ENCODE assay signal across 1 cellular context in the genomic region with DNA sequence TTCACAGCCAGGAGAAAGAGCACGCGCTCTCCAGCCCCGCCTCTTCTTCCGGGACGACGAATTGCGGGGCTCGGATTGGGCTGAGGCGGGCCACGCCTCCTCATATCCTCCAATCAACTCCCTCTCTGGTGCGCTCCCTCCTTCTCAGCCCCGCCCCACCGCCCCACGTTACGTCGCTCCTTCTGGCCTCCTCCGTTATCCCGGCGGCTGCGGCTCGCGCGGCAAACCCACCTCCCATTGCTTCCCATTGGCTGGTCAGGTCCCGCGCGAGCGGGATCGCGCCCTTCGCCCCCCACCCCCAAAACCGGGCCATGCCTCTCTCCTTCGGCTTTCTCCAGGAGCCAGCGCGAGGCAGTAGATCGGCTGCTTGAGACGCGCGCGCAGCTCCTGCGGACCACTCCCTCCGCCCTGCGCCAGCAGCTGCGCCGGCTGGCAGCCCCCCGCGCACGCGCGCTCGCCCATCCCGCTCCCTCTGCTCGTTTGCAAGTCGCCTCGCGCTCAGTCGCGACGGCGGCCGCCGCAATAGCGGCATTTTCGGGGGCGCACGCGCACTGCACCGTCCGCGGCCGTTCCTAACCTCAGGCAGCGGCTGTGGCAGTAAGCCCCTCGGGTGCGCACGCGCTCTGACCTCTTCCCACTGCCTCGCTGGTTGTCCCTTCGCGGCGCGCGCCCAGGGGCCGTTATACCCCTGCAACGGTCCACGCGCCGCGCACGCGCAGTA.
TF ChIP-seq lines count a peak whose summit lies in the region.

No MANE protein-coding gene starts in this region.

TF ChIP-seq in K562, 482 proteins besides CTCF, POLR2A, EP300 and RAD21 (continued from another document and continues in another):
- TF ChIP-seq, protein P1, sequence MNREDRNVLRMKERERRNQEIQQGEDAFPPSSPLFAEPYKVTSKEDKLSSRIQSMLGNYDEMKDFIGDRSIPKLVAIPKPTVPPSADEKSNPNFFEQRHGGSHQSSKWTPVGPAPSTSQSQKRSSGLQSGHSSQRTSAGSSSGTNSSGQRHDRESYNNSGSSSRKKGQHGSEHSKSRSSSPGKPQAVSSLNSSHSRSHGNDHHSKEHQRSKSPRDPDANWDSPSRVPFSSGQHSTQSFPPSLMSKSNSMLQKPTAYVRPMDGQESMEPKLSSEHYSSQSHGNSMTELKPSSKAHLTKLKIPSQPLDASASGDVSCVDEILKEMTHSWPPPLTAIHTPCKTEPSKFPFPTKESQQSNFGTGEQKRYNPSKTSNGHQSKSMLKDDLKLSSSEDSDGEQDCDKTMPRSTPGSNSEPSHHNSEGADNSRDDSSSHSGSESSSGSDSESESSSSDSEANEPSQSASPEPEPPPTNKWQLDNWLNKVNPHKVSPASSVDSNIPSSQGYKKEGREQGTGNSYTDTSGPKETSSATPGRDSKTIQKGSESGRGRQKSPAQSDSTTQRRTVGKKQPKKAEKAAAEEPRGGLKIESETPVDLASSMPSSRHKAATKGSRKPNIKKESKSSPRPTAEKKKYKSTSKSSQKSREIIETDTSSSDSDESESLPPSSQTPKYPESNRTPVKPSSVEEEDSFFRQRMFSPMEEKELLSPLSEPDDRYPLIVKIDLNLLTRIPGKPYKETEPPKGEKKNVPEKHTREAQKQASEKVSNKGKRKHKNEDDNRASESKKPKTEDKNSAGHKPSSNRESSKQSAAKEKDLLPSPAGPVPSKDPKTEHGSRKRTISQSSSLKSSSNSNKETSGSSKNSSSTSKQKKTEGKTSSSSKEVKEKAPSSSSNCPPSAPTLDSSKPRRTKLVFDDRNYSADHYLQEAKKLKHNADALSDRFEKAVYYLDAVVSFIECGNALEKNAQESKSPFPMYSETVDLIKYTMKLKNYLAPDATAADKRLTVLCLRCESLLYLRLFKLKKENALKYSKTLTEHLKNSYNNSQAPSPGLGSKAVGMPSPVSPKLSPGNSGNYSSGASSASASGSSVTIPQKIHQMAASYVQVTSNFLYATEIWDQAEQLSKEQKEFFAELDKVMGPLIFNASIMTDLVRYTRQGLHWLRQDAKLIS (CRISPR knock-in tag; IDR thresholded peaks at IDR 0.05): peak; percentile 97
- TF ChIP-seq ZNF583 (CRISPR knock-in tag; IDR thresholded peaks at IDR 0.05): 0 out of 2 replicates have a peak, but pooled peaks have one; percentile 39
- TF ChIP-seq, protein P2, sequence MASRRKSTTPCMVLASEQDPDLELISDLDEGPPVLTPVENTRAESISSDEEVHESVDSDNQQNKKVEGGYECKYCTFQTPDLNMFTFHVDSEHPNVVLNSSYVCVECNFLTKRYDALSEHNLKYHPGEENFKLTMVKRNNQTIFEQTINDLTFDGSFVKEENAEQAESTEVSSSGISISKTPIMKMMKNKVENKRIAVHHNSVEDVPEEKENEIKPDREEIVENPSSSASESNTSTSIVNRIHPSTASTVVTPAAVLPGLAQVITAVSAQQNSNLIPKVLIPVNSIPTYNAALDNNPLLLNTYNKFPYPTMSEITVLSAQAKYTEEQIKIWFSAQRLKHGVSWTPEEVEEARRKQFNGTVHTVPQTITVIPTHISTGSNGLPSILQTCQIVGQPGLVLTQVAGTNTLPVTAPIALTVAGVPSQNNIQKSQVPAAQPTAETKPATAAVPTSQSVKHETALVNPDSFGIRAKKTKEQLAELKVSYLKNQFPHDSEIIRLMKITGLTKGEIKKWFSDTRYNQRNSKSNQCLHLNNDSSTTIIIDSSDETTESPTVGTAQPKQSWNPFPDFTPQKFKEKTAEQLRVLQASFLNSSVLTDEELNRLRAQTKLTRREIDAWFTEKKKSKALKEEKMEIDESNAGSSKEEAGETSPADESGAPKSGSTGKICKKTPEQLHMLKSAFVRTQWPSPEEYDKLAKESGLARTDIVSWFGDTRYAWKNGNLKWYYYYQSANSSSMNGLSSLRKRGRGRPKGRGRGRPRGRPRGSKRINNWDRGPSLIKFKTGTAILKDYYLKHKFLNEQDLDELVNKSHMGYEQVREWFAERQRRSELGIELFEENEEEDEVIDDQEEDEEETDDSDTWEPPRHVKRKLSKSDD (conservative IDR thresholded peaks at IDR 0.05; ENCODE audit: low read length): no peak
- TF ChIP-seq CREM (IDR thresholded peaks at IDR 0.05; ENCODE audit: low read depth): peak; percentile 82; the same call in 1 of the 2 replicates
- TF ChIP-seq ZNF12 (CRISPR knock-in tag; IDR thresholded peaks at IDR 0.05): peak; percentile 80; the same call in 1 of the 2 replicates
- TF ChIP-seq, protein P3, sequence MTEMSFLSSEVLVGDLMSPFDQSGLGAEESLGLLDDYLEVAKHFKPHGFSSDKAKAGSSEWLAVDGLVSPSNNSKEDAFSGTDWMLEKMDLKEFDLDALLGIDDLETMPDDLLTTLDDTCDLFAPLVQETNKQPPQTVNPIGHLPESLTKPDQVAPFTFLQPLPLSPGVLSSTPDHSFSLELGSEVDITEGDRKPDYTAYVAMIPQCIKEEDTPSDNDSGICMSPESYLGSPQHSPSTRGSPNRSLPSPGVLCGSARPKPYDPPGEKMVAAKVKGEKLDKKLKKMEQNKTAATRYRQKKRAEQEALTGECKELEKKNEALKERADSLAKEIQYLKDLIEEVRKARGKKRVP (CRISPR knock-in tag; IDR thresholded peaks at IDR 0.05): no peak
- TF ChIP-seq ZSCAN32 (CRISPR knock-in tag; IDR thresholded peaks at IDR 0.05): peak; percentile 6; the same call in 1 of the 2 replicates
- TF ChIP-seq, protein P4, sequence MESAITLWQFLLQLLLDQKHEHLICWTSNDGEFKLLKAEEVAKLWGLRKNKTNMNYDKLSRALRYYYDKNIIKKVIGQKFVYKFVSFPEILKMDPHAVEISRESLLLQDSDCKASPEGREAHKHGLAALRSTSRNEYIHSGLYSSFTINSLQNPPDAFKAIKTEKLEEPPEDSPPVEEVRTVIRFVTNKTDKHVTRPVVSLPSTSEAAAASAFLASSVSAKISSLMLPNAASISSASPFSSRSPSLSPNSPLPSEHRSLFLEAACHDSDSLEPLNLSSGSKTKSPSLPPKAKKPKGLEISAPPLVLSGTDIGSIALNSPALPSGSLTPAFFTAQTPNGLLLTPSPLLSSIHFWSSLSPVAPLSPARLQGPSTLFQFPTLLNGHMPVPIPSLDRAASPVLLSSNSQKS (CRISPR knock-in tag; IDR thresholded peaks at IDR 0.05): no peak
- peak; percentile 13 for TF ChIP-seq TAF1 (IDR thresholded peaks at IDR 0.05; ENCODE audit: control insufficient read depth, extremely low read depth, insufficient read depth, low read length, severe bottlenecking)
- TF ChIP-seq, protein P5, sequence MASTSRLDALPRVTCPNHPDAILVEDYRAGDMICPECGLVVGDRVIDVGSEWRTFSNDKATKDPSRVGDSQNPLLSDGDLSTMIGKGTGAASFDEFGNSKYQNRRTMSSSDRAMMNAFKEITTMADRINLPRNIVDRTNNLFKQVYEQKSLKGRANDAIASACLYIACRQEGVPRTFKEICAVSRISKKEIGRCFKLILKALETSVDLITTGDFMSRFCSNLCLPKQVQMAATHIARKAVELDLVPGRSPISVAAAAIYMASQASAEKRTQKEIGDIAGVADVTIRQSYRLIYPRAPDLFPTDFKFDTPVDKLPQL (IDR thresholded peaks at IDR 0.05; ENCODE audit: extremely low read depth, insufficient read length): no peak
- no peak for TF ChIP-seq ZNF780A (CRISPR knock-in tag; IDR thresholded peaks at IDR 0.05)
- no peak for TF ChIP-seq ZNF551 (CRISPR knock-in tag; IDR thresholded peaks at IDR 0.05)
- TF ChIP-seq CCNT2 (IDR thresholded peaks at IDR 0.05; ENCODE audit: borderline replicate concordance, extremely low read depth, insufficient read length, low read depth, low read length): no peak
- TF ChIP-seq CHD4 (IDR thresholded peaks at IDR 0.05; ENCODE audit: insufficient read depth, insufficient replicate concordance, low read depth, low read length, poor library complexity, severe bottlenecking): no peak
- TF ChIP-seq, protein P6, sequence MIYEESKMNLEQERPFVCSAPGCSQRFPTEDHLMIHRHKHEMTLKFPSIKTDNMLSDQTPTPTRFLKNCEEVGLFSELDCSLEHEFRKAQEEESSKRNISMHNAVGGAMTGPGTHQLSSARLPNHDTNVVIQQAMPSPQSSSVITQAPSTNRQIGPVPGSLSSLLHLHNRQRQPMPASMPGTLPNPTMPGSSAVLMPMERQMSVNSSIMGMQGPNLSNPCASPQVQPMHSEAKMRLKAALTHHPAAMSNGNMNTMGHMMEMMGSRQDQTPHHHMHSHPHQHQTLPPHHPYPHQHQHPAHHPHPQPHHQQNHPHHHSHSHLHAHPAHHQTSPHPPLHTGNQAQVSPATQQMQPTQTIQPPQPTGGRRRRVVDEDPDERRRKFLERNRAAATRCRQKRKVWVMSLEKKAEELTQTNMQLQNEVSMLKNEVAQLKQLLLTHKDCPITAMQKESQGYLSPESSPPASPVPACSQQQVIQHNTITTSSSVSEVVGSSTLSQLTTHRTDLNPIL (CRISPR knock-in tag; IDR thresholded peaks at IDR 0.05): no peak
- TF ChIP-seq, protein P7, sequence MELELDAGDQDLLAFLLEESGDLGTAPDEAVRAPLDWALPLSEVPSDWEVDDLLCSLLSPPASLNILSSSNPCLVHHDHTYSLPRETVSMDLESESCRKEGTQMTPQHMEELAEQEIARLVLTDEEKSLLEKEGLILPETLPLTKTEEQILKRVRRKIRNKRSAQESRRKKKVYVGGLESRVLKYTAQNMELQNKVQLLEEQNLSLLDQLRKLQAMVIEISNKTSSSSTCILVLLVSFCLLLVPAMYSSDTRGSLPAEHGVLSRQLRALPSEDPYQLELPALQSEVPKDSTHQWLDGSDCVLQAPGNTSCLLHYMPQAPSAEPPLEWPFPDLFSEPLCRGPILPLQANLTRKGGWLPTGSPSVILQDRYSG (tag; conservative IDR thresholded peaks at IDR 0.05; ENCODE audit: low read depth): no peak; the same call in 1 of the 2 replicates
- no peak for TF ChIP-seq DIDO1 (tag; IDR thresholded peaks at IDR 0.05; ENCODE audit: low read depth)
- TF ChIP-seq, protein P8, sequence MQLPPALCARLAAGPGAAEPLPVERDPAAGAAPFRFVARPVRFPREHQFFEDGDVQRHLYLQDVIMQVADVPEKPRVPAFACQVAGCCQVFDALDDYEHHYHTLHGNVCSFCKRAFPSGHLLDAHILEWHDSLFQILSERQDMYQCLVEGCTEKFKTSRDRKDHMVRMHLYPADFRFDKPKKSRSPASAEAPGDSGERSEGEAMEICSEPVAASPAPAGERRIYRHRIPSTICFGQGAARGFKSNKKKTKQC (CRISPR knock-in tag; IDR thresholded peaks at IDR 0.05): peak; percentile 68; the same call in 1 of the 2 replicates
- TF ChIP-seq MAFF (IDR thresholded peaks at IDR 0.05; ENCODE audit: low read length): no peak
- TF ChIP-seq MTA3 (IDR thresholded peaks at IDR 0.05; ENCODE audit: borderline replicate concordance): peak; percentile 44; the same call in 1 of the 2 replicates
- TF ChIP-seq ZNF232 (CRISPR knock-in tag; IDR thresholded peaks at IDR 0.05): 0 out of 2 replicates have a peak, but pooled peaks have one; percentile 54
- TF ChIP-seq SMARCB1 (IDR thresholded peaks at IDR 0.05; ENCODE audit: insufficient read length, low read depth): no peak
- TF ChIP-seq, protein P9, sequence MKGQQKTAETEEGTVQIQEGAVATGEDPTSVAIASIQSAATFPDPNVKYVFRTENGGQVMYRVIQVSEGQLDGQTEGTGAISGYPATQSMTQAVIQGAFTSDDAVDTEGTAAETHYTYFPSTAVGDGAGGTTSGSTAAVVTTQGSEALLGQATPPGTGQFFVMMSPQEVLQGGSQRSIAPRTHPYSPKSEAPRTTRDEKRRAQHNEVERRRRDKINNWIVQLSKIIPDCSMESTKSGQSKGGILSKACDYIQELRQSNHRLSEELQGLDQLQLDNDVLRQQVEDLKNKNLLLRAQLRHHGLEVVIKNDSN (CRISPR knock-in tag; IDR thresholded peaks at IDR 0.05): peak; percentile 74
- TF ChIP-seq, protein P10, sequence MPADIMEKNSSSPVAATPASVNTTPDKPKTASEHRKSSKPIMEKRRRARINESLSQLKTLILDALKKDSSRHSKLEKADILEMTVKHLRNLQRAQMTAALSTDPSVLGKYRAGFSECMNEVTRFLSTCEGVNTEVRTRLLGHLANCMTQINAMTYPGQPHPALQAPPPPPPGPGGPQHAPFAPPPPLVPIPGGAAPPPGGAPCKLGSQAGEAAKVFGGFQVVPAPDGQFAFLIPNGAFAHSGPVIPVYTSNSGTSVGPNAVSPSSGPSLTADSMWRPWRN (IDR thresholded peaks at IDR 0.05; ENCODE audit: low read depth): no peak
- TF ChIP-seq, protein P11, sequence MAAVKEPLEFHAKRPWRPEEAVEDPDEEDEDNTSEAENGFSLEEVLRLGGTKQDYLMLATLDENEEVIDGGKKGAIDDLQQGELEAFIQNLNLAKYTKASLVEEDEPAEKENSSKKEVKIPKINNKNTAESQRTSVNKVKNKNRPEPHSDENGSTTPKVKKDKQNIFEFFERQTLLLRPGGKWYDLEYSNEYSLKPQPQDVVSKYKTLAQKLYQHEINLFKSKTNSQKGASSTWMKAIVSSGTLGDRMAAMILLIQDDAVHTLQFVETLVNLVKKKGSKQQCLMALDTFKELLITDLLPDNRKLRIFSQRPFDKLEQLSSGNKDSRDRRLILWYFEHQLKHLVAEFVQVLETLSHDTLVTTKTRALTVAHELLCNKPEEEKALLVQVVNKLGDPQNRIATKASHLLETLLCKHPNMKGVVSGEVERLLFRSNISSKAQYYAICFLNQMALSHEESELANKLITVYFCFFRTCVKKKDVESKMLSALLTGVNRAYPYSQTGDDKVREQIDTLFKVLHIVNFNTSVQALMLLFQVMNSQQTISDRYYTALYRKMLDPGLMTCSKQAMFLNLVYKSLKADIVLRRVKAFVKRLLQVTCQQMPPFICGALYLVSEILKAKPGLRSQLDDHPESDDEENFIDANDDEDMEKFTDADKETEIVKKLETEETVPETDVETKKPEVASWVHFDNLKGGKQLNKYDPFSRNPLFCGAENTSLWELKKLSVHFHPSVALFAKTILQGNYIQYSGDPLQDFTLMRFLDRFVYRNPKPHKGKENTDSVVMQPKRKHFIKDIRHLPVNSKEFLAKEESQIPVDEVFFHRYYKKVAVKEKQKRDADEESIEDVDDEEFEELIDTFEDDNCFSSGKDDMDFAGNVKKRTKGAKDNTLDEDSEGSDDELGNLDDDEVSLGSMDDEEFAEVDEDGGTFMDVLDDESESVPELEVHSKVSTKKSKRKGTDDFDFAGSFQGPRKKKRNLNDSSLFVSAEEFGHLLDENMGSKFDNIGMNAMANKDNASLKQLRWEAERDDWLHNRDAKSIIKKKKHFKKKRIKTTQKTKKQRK (IDR thresholded peaks at IDR 0.05; ENCODE audit: borderline replicate concordance, low read depth, low read length): no peak
